8 cellular contexts compared by ENCODE assay signal in genomic region chr1:204461331-204462228, GRCh38. TPM values are rescaled to one million over a fixed set of nuclear protein-coding genes. Genes with fewer than 3 reads are reported as not detected.
DNase-seq lines count a peak whose midpoint lies in the region; ATAC-seq, FAIRE-seq and TF ChIP-seq lines count a peak whose summit lies in the region.

No MANE protein-coding gene starts in this region.

- no peaks in the 10 kb centered on the region for H3K27me3 ChIP-seq in gastrocnemius medialis

- no peak overlapping the region for H3K4me3 Mint-ChIP-seq in chondrocyte (ENCODE audit: unreplicated experiment)

- peaks cover 0 to 7% of the 10 kb centered on the region in 2 donors for H3K36me3 ChIP-seq in gastrocnemius medialis

- no peak for TF ChIP-seq CTCF in RWPE1 (conservative IDR thresholded peaks at IDR 0.05; ENCODE audit: low read depth)
- no peak for TF ChIP-seq CTCF in chondrocyte (IDR thresholded peaks at IDR 0.05)
- TF ChIP-seq CTCF in gastrocnemius medialis (IDR thresholded peaks at IDR 0.05 in 4 of 5, conservative IDR thresholded peaks at IDR 0.05 in 1 of 5), result no peak

- CTCF ChIA-PET in RWPE1 (lab: Yijun Ruan, JAX), result no interaction called here

- DNase-seq in RWPE1 (ENCODE audit: low spot score) (no peak), chondrocyte (ENCODE audit: low spot score) (peak; percentile 39), gastrocnemius medialis (no peak), RCC 7860 (ENCODE audit: low spot score) (no peak), erythroblast (lab: John Stamatoyannopoulos, UW) (no peak)

- in situ Hi-C loops in gastrocnemius medialis (cut with MboI; ENCODE audit: low sequenced_read_pairs in 4 of 4), result no loop called here

- intact Hi-C loops in gastrocnemius medialis (cut with DNase I; ENCODE audit: low total_unique reads), result no loop called here

- ATAC-seq in GM18868 (IDR thresholded peaks at IDR 0.05; ENCODE audit: unreplicated experiment), result peak; percentile 39
- peak in 1 of 2 donors; percentile 28 for ATAC-seq in gastrocnemius medialis
- ATAC-seq in GM18873 (IDR thresholded peaks at IDR 0.05; ENCODE audit: low FRiP score, unreplicated experiment), result no peak
- no peak for ATAC-seq in HG02798 (IDR thresholded peaks at IDR 0.05; ENCODE audit: poor library complexity, unreplicated experiment)

- peaks cover 35% of the 10 kb centered on the region for H3K36me3 Mint-ChIP-seq in chondrocyte (ENCODE audit: low read depth)

- no peaks in the 10 kb centered on the region for H3K27me3 Mint-ChIP-seq in chondrocyte (ENCODE audit: low read depth)

- H3K27ac ChIP-seq in RWPE1 (peak overlapping the region; percentile 5; the same call in 1 of the 2 replicates), gastrocnemius medialis (peak overlapping the region; percentile 32 to 95 (median 78))

- peaks cover 34 to 46% of the 10 kb centered on the region in 2 donors for H3K4me1 ChIP-seq in gastrocnemius medialis

- peaks cover 16% of the 10 kb centered on the region for H3K4me1 Mint-ChIP-seq in chondrocyte (ENCODE audit: low read depth)

- TF ChIP-seq POLR2A in gastrocnemius medialis (IDR thresholded peaks at IDR 0.05) (no peak), erythroblast (IDR thresholded peaks at IDR 0.05; ENCODE audit: low read length) (no peak)

- no peaks in the 10 kb centered on the region for H3K9me3 Mint-ChIP-seq in chondrocyte (ENCODE audit: low read depth)

- no peak for FAIRE-seq in RCC 7860 (lab: Jason Lieb, UNC)

- POLR2A ChIA-PET in RWPE1 (lab: Yijun Ruan, JAX; ENCODE audit: low non-redundant PET), result no interaction called here

- H3K9me3 ChIP-seq in gastrocnemius medialis, result no peaks in the 10 kb centered on the region

- no peak overlapping the region for H3K27ac Mint-ChIP-seq in chondrocyte (ENCODE audit: unreplicated experiment)

- no peak overlapping the region for H3K4me3 ChIP-seq in gastrocnemius medialis

RNA-seq across cellular contexts. Expression of gene PIK3C2B, which starts 33.0 kb away (rescaled TPM):
- 19.5 to 22.4 TPM (median 19.6 TPM) in 3 replicates for total RNA-seq in chondrocyte
- total RNA-seq in gastrocnemius medialis, result 1 to 10 TPM; 2.8 to 6.0 (median 3.8) TPM

RNA-seq across cellular contexts. Expression of gene PPP1R15B, which starts 50.0 kb away (rescaled TPM):
- total RNA-seq in chondrocyte, result 29.7 to 41.0 TPM (median 40.9 TPM) in 3 replicates
- 10 to 100 TPM; 23.8 to 33.0 (median 25.9) TPM for total RNA-seq in gastrocnemius medialis

RNA-seq across cellular contexts. Expression of gene MDM4, which starts 54.6 kb away (rescaled TPM):
- 35.3 to 51.1 TPM (median 39.1 TPM) in 3 replicates for total RNA-seq in chondrocyte
- 10 to 100 TPM; 15.1 to 44.0 (median 28.9) TPM for total RNA-seq in gastrocnemius medialis
